17 cellular contexts compared by ENCODE assay signal in genomic region chr12:77160931-77161330, GRCh38.
"Had no signal": no experiment of that assay in that cellular context is flagged by ENCODE, and none has a peak within 500 bp of the region (broad histone marks: within the 10 kb centered on the region; RNA-seq: fewer than 3 reads in every experiment).

No MANE protein-coding gene starts in this region.

- H3K27me3 ChIP-seq: dorsolateral prefrontal cortex, gastrocnemius medialis, right lobe of liver, stomach, tibial artery had no signal

- H3K4me1 ChIP-seq: gastrocnemius medialis, parathyroid adenoma, right lobe of liver, stomach, tibial artery had no signal

- H3K9me3 ChIP-seq: gastrocnemius medialis, right lobe of liver, stomach, tibial artery had no signal

- H2AFZ ChIP-seq: parathyroid adenoma had no signal

- H3K27ac ChIP-seq: dorsolateral prefrontal cortex, gastrocnemius medialis, parathyroid adenoma, right lobe of liver, stomach, tibial artery had no signal

- H3K36me3 ChIP-seq: gastrocnemius medialis, right lobe of liver, stomach, tibial artery had no signal

- H3K79me2 ChIP-seq: parathyroid adenoma had no signal

- H3K4me3 ChIP-seq: dorsolateral prefrontal cortex, gastrocnemius medialis, lung, right lobe of liver, stomach, tibial artery had no signal

- DNase-seq: dorsolateral prefrontal cortex; effector CD4-positive, alpha-beta T cell; foreskin fibroblast; gastrocnemius medialis; head of caudate nucleus; kidney; right lobe of liver; stimulated activated CD4-positive, alpha-beta T cell treated with anti-CD3 and anti-CD28 coated beads, Interleukin-2, amount 100 ng/mL, for 24 hours; stimulated activated CD4-positive, alpha-beta T cell treated with anti-CD3 and anti-CD28 coated beads, Interleukin-4, amount 100 ng/mL, for 24 hours; stimulated activated naive CD4-positive, alpha-beta T cell treated with Interleukin-2 at 50 U/mL for 16 hours; stomach; tibial artery had no signal

- ATAC-seq: gastrocnemius medialis; left lobe of liver; natural killer cell treated with Interleukin-12 subunit alpha and Interleukin-12 subunit beta and Interleukin-15 and Interleukin-18, amount 100 ng/mL, for 72 hours; right lobe of liver; stimulated activated effector memory CD8-positive, alpha-beta T cell treated with anti-CD3 and anti-CD28 coated beads, Interleukin-12 subunit alpha, Interleukin-12 subunit beta, amount 100 ng/mL, for 72 hours had no signal

- H3K9ac ChIP-seq: parathyroid adenoma had no signal
